ENCODE assay signal across 9 cellular contexts in genomic region chr5:146755781-146756180, GRCh38.
"Had no signal": no experiment of that assay in that cellular context is flagged by ENCODE, and none has a peak within 500 bp of the region (broad histone marks: within the 10 kb centered on the region; RNA-seq: fewer than 3 reads in every experiment).

No MANE protein-coding gene starts in this region.

- H2AFZ ChIP-seq: GM23248 had no signal

- H3K27ac Mint-ChIP-seq: H9, HFFc6 had no signal

- H3K4me3 Mint-ChIP-seq: H9, HFFc6 had no signal

- DNase-seq: GM23248, GOT3, H9, HFFc6, IMR-90, KG1 had no signal

- H3K9ac ChIP-seq: GM23248 had no signal

- H3K4me3 ChIP-seq: GM23248, K562 had no signal

- H3K27ac ChIP-seq: GM23248 had no signal

- FAIRE-seq: H54, HTR-8/SVneo, K562 had no signal
